In genomic region chr4:146654976-146655761, GRCh38 we compare ENCODE assay signal across 8 cellular contexts. TPM values are rescaled to one million over a fixed set of nuclear protein-coding genes. Genes with fewer than 3 reads are reported as not detected.
DNase-seq lines count a peak whose midpoint lies in the region; ATAC-seq and TF ChIP-seq lines count a peak whose summit lies in the region.

No MANE protein-coding gene starts in this region.

- H3K4me3 ChIP-seq in MG63: peak overlapping the region; percentile 20; the same call in 1 of the 2 replicates
- H3K4me3 ChIP-seq in esophagus squamous epithelium: peak overlapping the region; percentile 22 to 69 (median 36)
- peak overlapping the region; percentile 36 for H3K4me3 ChIP-seq in neuron (ENCODE audit: low read length)

- H3K36me3 ChIP-seq in MG63 (no peaks in the 10 kb centered on the region), esophagus squamous epithelium (no peaks in the 10 kb centered on the region), neuron (ENCODE audit: insufficient read depth, low read length) (no peaks in the 10 kb centered on the region)

- H3K9me3 ChIP-seq in MG63 (no peaks in the 10 kb centered on the region), esophagus squamous epithelium (no peaks in the 10 kb centered on the region), neuron (ENCODE audit: low read length) (no peaks in the 10 kb centered on the region)

- intact Hi-C loops in esophagus squamous epithelium (cut with DNase I): no loop called here

- no peak for ATAC-seq in GM21737 (IDR thresholded peaks at IDR 0.05; ENCODE audit: unreplicated experiment)
- no peak for ATAC-seq in HG02623 (IDR thresholded peaks at IDR 0.05; ENCODE audit: unreplicated experiment)

- no peaks in the 10 kb centered on the region for H3K27me3 ChIP-seq in MG63
- H3K27me3 ChIP-seq in esophagus squamous epithelium: peaks cover 0 to 79% (median 4%) of the 10 kb centered on the region in 4 donors
- H3K27me3 ChIP-seq in neuron (ENCODE audit: insufficient read depth, low read length): peaks cover 75% of the 10 kb centered on the region

- no peak overlapping the region for H3K27ac ChIP-seq in esophagus squamous epithelium

- TF ChIP-seq CTCF in AG09319 (IDR thresholded peaks at IDR 0.05; ENCODE audit: low read depth, low read length) (peak; percentile 7), esophagus squamous epithelium (IDR thresholded peaks at IDR 0.05) (no peak)

- H3K4me1 ChIP-seq in esophagus squamous epithelium: peaks cover 0 to 15% (median 5%) of the 10 kb centered on the region in 3 donors
- H3K4me1 ChIP-seq in neuron (ENCODE audit: insufficient read depth, low read length): peaks cover 2% of the 10 kb centered on the region

- no peak for TF ChIP-seq POLR2A in esophagus squamous epithelium (IDR thresholded peaks at IDR 0.05)

- no peak for DNase-seq in AG09319 (ENCODE audit: extremely low read depth, low read depth)
- DNase-seq in MG63: peak; percentile 5
- no peak for DNase-seq in esophagus squamous epithelium (lab: John Stamatoyannopoulos, UW)
- no peak for DNase-seq in GM19238 (ENCODE audit: insufficient read length, low spot score)
- DNase-seq in activated CD4-positive, alpha-beta T cell treated with anti-CD3 and anti-CD28 coated beads, Interleukin-2, amount 50 U/mL, for 48 hours: no peak

- H2AFZ ChIP-seq in neuron (ENCODE audit: low read depth, low read length): peak overlapping the region; percentile 54

- 4 to 5% methylated on average over 19 to 21 of the region's 74 CpGs for WGBS in esophagus squamous epithelium, 2 donors

RNA-seq across cellular contexts. Expression of gene POU4F2, which starts 16.5 kb away (rescaled TPM):
- total RNA-seq in MG63 (2014; rRNA removed; shearing (Covaris generic); ENCODE audit: low replicate concordance): not detected in 2 replicates
- total RNA-seq in esophagus squamous epithelium: not detected
